In the genomic region with DNA sequence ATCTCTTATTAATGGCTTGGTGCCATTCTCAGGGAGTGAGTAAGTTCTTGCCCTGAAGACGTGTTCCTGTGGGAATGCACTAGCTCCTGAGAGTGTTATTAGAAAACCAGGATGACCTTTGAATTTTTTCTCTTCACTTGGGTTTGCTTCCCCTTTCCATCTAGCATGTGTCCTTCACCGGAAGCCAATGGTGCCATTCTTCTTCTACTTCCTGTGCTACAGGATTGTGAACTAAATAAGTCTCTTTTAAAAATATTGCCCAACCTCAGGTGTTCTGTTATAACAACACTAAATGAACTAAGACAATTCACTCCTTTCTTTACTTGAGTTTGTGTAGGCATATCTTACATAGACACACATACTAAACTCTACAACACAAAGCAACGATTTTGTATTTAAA, we compare ENCODE assay signal across 18 cellular contexts.
DNase-seq lines count a peak whose midpoint lies in the region; ATAC-seq, FAIRE-seq and TF ChIP-seq lines count a peak whose summit lies in the region.
"Had no signal": no experiment of that assay in that cellular context is flagged by ENCODE, and none has a peak within 500 bp of the region (broad histone marks: within the 10 kb centered on the region; RNA-seq: fewer than 3 reads in every experiment).

No MANE protein-coding gene starts in this region.

- no peaks in the 10 kb centered on the region for H3K4me1 Mint-ChIP-seq in CD4-positive, alpha-beta T cell (ENCODE audit: low read depth)
- H3K4me1 Mint-ChIP-seq: CD4-positive, CD25-positive, alpha-beta regulatory T cell; H9 had no signal

- DNase-seq in A172 (ENCODE audit: low spot score) (peak; percentile 5), RKO (ENCODE audit: low spot score) (peak; percentile 3), kidney tubule cell (ENCODE audit: low spot score) (peak; percentile 6), frontal cortex (ENCODE audit: low spot score in 2 of 2) (no peak)
- DNase-seq in CD4-positive, alpha-beta T cell = no peak
- DNase-seq: Calu3; CD4-positive, CD25-positive, alpha-beta regulatory T cell; DMS 273 treated with DMSO at 0.1 percent for 48 hours; DMS79 treated with DMSO at 0.1 percent for 48 hours; EL; GOT3; H9 had no signal

- POLR2A ChIA-PET in CD4-positive, alpha-beta T cell (lab: Charles Lee) = no interaction called here

- peaks cover 3% of the 10 kb centered on the region for H3K9me3 Mint-ChIP-seq in CD4-positive, alpha-beta T cell

- no peak for FAIRE-seq in frontal cortex (lab: Jason Lieb, UNC)
- FAIRE-seq: G401.6, GM12891, HTR-8/SVneo had no signal

- no peaks in the 10 kb centered on the region for H3K36me3 Mint-ChIP-seq in CD4-positive, alpha-beta T cell (ENCODE audit: low read depth)
- H3K36me3 Mint-ChIP-seq: CD4-positive, CD25-positive, alpha-beta regulatory T cell had no signal

- CTCF ChIA-PET in CD4-positive, alpha-beta T cell (lab: Charles Lee) = no interaction called here

- H3K27ac ChIP-seq in 22Rv1 = peak overlapping the region; percentile 53
- no peak overlapping the region for H3K27ac ChIP-seq in CD4-positive, alpha-beta T cell (ENCODE audit: low read depth, low read length)
- H3K27ac ChIP-seq: BLaER1 treated with 17β-estradiol and CSF1 and Interleukin-3, amounts not matched to agents 10 nM and 100 nM had no signal

- H3K27me3 Mint-ChIP-seq in CD4-positive, alpha-beta T cell = no peaks in the 10 kb centered on the region
- H3K27me3 Mint-ChIP-seq: CD4-positive, CD25-positive, alpha-beta regulatory T cell had no signal

- no peaks in the 10 kb centered on the region for H3K9me3 ChIP-seq in CD4-positive, alpha-beta T cell (ENCODE audit: control insufficient read depth, low read length)

- no peak for TF ChIP-seq CTCF in 22Rv1 (IDR thresholded peaks at IDR 0.05)
- TF ChIP-seq CTCF in CD4-positive, alpha-beta T cell (IDR thresholded peaks at IDR 0.05) = no peak

- intact Hi-C loops in CD4-positive, alpha-beta T cell (cut with DNase I, micrococcal nuclease) = no loop called here

- H3K4me3 Mint-ChIP-seq in CD4-positive, alpha-beta T cell = no peak overlapping the region
- H3K4me3 Mint-ChIP-seq: CD4-positive, CD25-positive, alpha-beta regulatory T cell; H9 had no signal

- ATAC-seq in GM19467 (IDR thresholded peaks at IDR 0.05; ENCODE audit: unreplicated experiment) = no peak
- no peak for ATAC-seq in CD4-positive, alpha-beta T cell (ENCODE audit: poor library complexity)

- no peaks in the 10 kb centered on the region for H3K27me3 ChIP-seq in CD4-positive, alpha-beta T cell (ENCODE audit: control insufficient read depth, insufficient read depth, low read length)
- H3K27me3 ChIP-seq: BLaER1 treated with 17β-estradiol and CSF1 and Interleukin-3, amounts not matched to agents 10 nM and 100 nM had no signal

- H3K27ac Mint-ChIP-seq in CD4-positive, alpha-beta T cell = no peak overlapping the region
- H3K27ac Mint-ChIP-seq: CD4-positive, CD25-positive, alpha-beta regulatory T cell; H9 had no signal

Comparison
In these comparisons a context has a peak if more than half of its experiments do, and no peak if none do; other contexts are left out.
1. DNase-seq: peak in A172 (single experiment), RKO (single experiment) and kidney tubule cell (single experiment); none in frontal cortex (0 of 2) and CD4-positive, alpha-beta T cell (0 of 10).